ENCODE assay signal across 9 cellular contexts in the genomic region with DNA sequence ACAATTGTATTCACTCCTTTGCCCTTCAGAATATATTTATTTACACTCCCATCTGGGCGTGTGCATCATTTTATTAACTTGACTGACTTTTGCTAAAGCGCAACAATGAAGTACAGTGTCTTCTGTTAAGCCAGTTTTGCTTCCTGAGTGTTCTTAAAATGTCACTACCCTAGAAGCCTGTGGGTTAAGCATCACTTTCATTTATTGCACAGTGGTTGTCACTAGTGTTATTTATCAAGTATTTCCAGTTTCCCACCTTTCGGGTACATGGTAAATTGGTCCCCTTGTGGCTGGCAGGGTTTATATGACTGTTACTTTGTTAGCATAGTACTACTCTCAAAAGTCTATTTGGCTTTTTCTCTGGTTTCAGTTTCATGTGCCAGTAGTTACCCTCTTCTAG. TPM values are rescaled to one million over a fixed set of nuclear protein-coding genes. Genes with fewer than 3 reads are reported as not detected.
DNase-seq lines count a peak whose midpoint lies in the region; ATAC-seq lines count a peak whose summit lies in the region.
"Had no signal": no experiment of that assay in that cellular context is flagged by ENCODE, and none has a peak within 500 bp of the region (broad histone marks: within the 10 kb centered on the region; RNA-seq: fewer than 3 reads in every experiment).

No MANE protein-coding gene starts in this region.

- H3K9me3 Mint-ChIP-seq in dendritic cell treated with granulocyte-macrophage colony-stimulating factor and Interleukin-4, amounts not matched to agents 40 ng/mL and 50 ng/mL, for 4 days = no peaks in the 10 kb centered on the region

- peak overlapping the region; percentile 36 for H3K27ac Mint-ChIP-seq in dendritic cell treated with granulocyte-macrophage colony-stimulating factor and Interleukin-4, amounts not matched to agents 40 ng/mL and 50 ng/mL, for 4 days

- no peaks in the 10 kb centered on the region for H3K27me3 Mint-ChIP-seq in dendritic cell treated with granulocyte-macrophage colony-stimulating factor and Interleukin-4, amounts not matched to agents 40 ng/mL and 50 ng/mL, for 4 days

- intact Hi-C loops in dendritic cell treated with granulocyte-macrophage colony-stimulating factor and Interleukin-4, amounts not matched to agents 40 ng/mL and 50 ng/mL, for 4 days (cut with micrococcal nuclease) = loop anchor here (1.0 to 10.0 kb wide), 3 partner anchors 32 to 114 kb away; partner anchors contain the start of gene RBM28
- intact Hi-C loops in left cardiac atrium (cut with DNase I) = loop anchor here (1.0 to 2.0 kb wide), 2 partner anchors 32 kb away; no protein-coding TSS in a partner anchor

- peaks cover 36% of the 10 kb centered on the region for H3K36me3 Mint-ChIP-seq in dendritic cell treated with granulocyte-macrophage colony-stimulating factor and Interleukin-4, amounts not matched to agents 40 ng/mL and 50 ng/mL, for 4 days (ENCODE audit: low read depth)

- H3K4me3 Mint-ChIP-seq in dendritic cell treated with granulocyte-macrophage colony-stimulating factor and Interleukin-4, amounts not matched to agents 40 ng/mL and 50 ng/mL, for 4 days = peak overlapping the region; percentile 21

- DNase-seq in left cardiac atrium (no peak), NCI-H345 treated with DMSO at 0.1 percent for 48 hours (lab: John Stamatoyannopoulos, UW; ENCODE audit: unreplicated experiment) (no peak), OCI-M2 (lab: John Stamatoyannopoulos, UW; ENCODE audit: unreplicated experiment) (no peak)

- H3K4me1 Mint-ChIP-seq in dendritic cell treated with granulocyte-macrophage colony-stimulating factor and Interleukin-4, amounts not matched to agents 40 ng/mL and 50 ng/mL, for 4 days (ENCODE audit: low read depth) = peaks cover 46% of the 10 kb centered on the region

- ATAC-seq in GM18519 (IDR thresholded peaks at IDR 0.05; ENCODE audit: low FRiP score, unreplicated experiment) = peak; percentile 23
- ATAC-seq in GM21515 (IDR thresholded peaks at IDR 0.05; ENCODE audit: unreplicated experiment) = peak; percentile 18
- ATAC-seq in HG03520 (IDR thresholded peaks at IDR 0.05; ENCODE audit: unreplicated experiment) = peak; percentile 18
- ATAC-seq in GM21576 (IDR thresholded peaks at IDR 0.05; ENCODE audit: unreplicated experiment) = no peak
- no peak for ATAC-seq in left cardiac atrium
- ATAC-seq: gastroesophageal sphincter had no signal

RNA-seq across cellular contexts. Expression of gene HILPDA, which starts 3.3 kb away (rescaled TPM):
- 10 to 100 TPM in 1 of 2 donors, 1 to 10 TPM in 1; 9.7 to 15.2 TPM for total RNA-seq in left cardiac atrium

RNA-seq across cellular contexts. Expression of gene METTL2B, which starts 17.6 kb away (rescaled TPM):
- 10 to 100 TPM; 17.2 to 19.3 TPM for total RNA-seq in left cardiac atrium

RNA-seq across cellular contexts. Expression of gene IMPDH1, which starts 49.2 kb away (rescaled TPM):
- total RNA-seq in left cardiac atrium = 10 to 100 TPM; 31.2 to 34.1 TPM

Comparison
In these comparisons a context has a peak if more than half of its experiments do, and no peak if none do; other contexts are left out.
1. ATAC-seq: peak in GM18519 (single experiment), GM21515 (single experiment) and HG03520 (single experiment); none in GM21576 (single experiment) and left cardiac atrium (0 of 2).